Comparison of ENCODE assay signal across 9 cellular contexts in genomic region chr16:57576429-57576870, GRCh38. TPM values are rescaled to one million over a fixed set of nuclear protein-coding genes. Genes with fewer than 3 reads are reported as not detected.
DNase-seq lines count a peak whose midpoint lies in the region; ATAC-seq, FAIRE-seq and TF ChIP-seq lines count a peak whose summit lies in the region.
"Had no signal": no experiment of that assay in that cellular context is flagged by ENCODE, and none has a peak within 500 bp of the region (broad histone marks: within the 10 kb centered on the region; RNA-seq: fewer than 3 reads in every experiment).

No MANE protein-coding gene starts in this region.

- no peak overlapping the region for H3K4me3 Mint-ChIP-seq in activated CD4-positive, alpha-beta T cell treated with anti-CD3 and anti-CD28 coated beads for 36 hours
- no peak overlapping the region for H3K4me3 Mint-ChIP-seq in chondrocyte (ENCODE audit: unreplicated experiment)

- CTCF ChIA-PET in activated CD4-positive, alpha-beta T cell treated with anti-CD3 and anti-CD28 coated beads for 36 hours (lab: Charles Lee), result interaction anchor here (0.6 to 6.1 kb wide), 32 partner anchors 10 to 424 kb away, joined by 3 to 121 read pairs (median 5); partner anchors contain the start of genes CCDC102A, CIAPIN1, COQ9 and KATNB1

- ATAC-seq in HG03066 (IDR thresholded peaks at IDR 0.05; ENCODE audit: low read depth, unreplicated experiment) (peak; percentile 66), GM21423 (IDR thresholded peaks at IDR 0.05; ENCODE audit: unreplicated experiment) (no peak)
- peak; percentile 82 for ATAC-seq in activated CD4-positive, alpha-beta T cell treated with anti-CD3 and anti-CD28 coated beads for 36 hours

- 15 to 26% methylated on average over 11 to 16 of the region's 16 CpGs for WGBS in lower leg skin, 2 donors

- no peak overlapping the region for H3K4me3 ChIP-seq in lower leg skin (ENCODE audit: low read depth, poor library complexity, severe bottlenecking)

- no peaks in the 10 kb centered on the region for H3K9me3 Mint-ChIP-seq in activated CD4-positive, alpha-beta T cell treated with anti-CD3 and anti-CD28 coated beads for 36 hours (ENCODE audit: low read depth)
- H3K9me3 Mint-ChIP-seq in chondrocyte (ENCODE audit: low read depth), result no peaks in the 10 kb centered on the region

- POLR2A ChIA-PET in activated CD4-positive, alpha-beta T cell treated with anti-CD3 and anti-CD28 coated beads for 36 hours (lab: Charles Lee), result no interaction called here

- TF ChIP-seq CTCF in chondrocyte (IDR thresholded peaks at IDR 0.05) (peak; percentile 96), lower leg skin (IDR thresholded peaks at IDR 0.05) (peak in 2 of 3 donors; percentile 6 to 87)

- FAIRE-seq in GM12892 (lab: Jason Lieb, UNC), result peak; percentile 93

- H3K36me3 Mint-ChIP-seq in activated CD4-positive, alpha-beta T cell treated with anti-CD3 and anti-CD28 coated beads for 36 hours (ENCODE audit: low read depth), result no peaks in the 10 kb centered on the region
- peaks cover 2% of the 10 kb centered on the region for H3K36me3 Mint-ChIP-seq in chondrocyte (ENCODE audit: low read depth)

- DNase-seq in GM12892 (ENCODE audit: insufficient read length) (peak; percentile 62), NCI-H510A treated with DMSO at 0.1 percent for 48 hours (lab: John Stamatoyannopoulos, UW) (peak; percentile 82), chondrocyte (ENCODE audit: low spot score) (no peak), lower leg skin (ENCODE audit: low spot score in 2 of 2) (peak; percentile 72 to 95)
- peak; percentile 91 for DNase-seq in activated CD4-positive, alpha-beta T cell treated with anti-CD3 and anti-CD28 coated beads for 36 hours
- DNase-seq in stimulated activated CD4-positive, alpha-beta T cell treated with anti-CD3 and anti-CD28 coated beads, TNF-alpha, amount 100 ng/mL, for 48 hours (ENCODE audit: low read depth in 3 of 3), result peak; percentile 63 to 77 (median 73)

- TF ChIP-seq POLR2A in GM12892 (IDR thresholded peaks at IDR 0.05; ENCODE audit: low read depth, low read length) (peak; percentile 44; the same call in 1 of the 2 replicates), lower leg skin (IDR thresholded peaks at IDR 0.05) (no peak)

- peaks cover 5% of the 10 kb centered on the region for H3K27me3 Mint-ChIP-seq in activated CD4-positive, alpha-beta T cell treated with anti-CD3 and anti-CD28 coated beads for 36 hours
- peaks cover 5% of the 10 kb centered on the region for H3K27me3 Mint-ChIP-seq in chondrocyte (ENCODE audit: low read depth)

- H3K4me1 Mint-ChIP-seq in activated CD4-positive, alpha-beta T cell treated with anti-CD3 and anti-CD28 coated beads for 36 hours, result peaks cover 33% of the 10 kb centered on the region
- H3K4me1 Mint-ChIP-seq in chondrocyte (ENCODE audit: low read depth), result peaks cover 15% of the 10 kb centered on the region

- intact Hi-C loops in activated CD4-positive, alpha-beta T cell treated with anti-CD3 and anti-CD28 coated beads for 36 hours (cut with DNase I, micrococcal nuclease), result loop anchor here (1.0 to 5.0 kb wide), 11 partner anchors 14 to 424 kb away; partner anchors contain the start of genes KATNB1 (in 2 of the 2), USB1 (in 1 of the 2) and ZNF319 (in 1 of the 2)
- intact Hi-C loops in lower leg skin (cut with DNase I; ENCODE audit: low total_unique reads), result loop anchor here (10.0 kb wide), 2 partner anchors 288 to 418 kb away; no protein-coding TSS in a partner anchor

- H3K27ac Mint-ChIP-seq in activated CD4-positive, alpha-beta T cell treated with anti-CD3 and anti-CD28 coated beads for 36 hours, result no peak overlapping the region
- no peak overlapping the region for H3K27ac Mint-ChIP-seq in chondrocyte (ENCODE audit: unreplicated experiment)

RNA-seq across cellular contexts. Expression of gene ADGRG5, which starts 34.0 kb away (rescaled TPM):
- polyA plus RNA-seq in GM12892 (2012; ENCODE audit: missing spikeins), result 21.1 TPM
- total RNA-seq in activated CD4-positive, alpha-beta T cell treated with anti-CD3 and anti-CD28 coated beads for 36 hours, result 1 to 10 TPM; 3.0 to 4.9 TPM
- not detected in 3 replicates for total RNA-seq in chondrocyte
- 1 to 10 TPM in 1 of 4 donors, under 1 TPM in 3; 0.23 to 1.5 (median 0.47) TPM for total RNA-seq in lower leg skin
- total RNA-seq: skeletal muscle tissue had no signal

RNA-seq across cellular contexts. Expression of gene CCDC102A, which starts 40.1 kb away (rescaled TPM):
- polyA plus RNA-seq in GM12892 (2012; ENCODE audit: missing spikeins), result 2.6 TPM
- 1 to 10 TPM; 8.8 to 9.0 TPM for total RNA-seq in activated CD4-positive, alpha-beta T cell treated with anti-CD3 and anti-CD28 coated beads for 36 hours
- total RNA-seq in chondrocyte, result 20.9 to 27.2 TPM (median 22.4 TPM) in 3 replicates
- 10 to 100 TPM; 13.7 to 18.9 (median 16.4) TPM for total RNA-seq in lower leg skin

RNA-seq across cellular contexts. Expression of gene ADGRG1, which starts 52.0 kb away (rescaled TPM):
- 1.5 TPM for polyA plus RNA-seq in GM12892 (2012; ENCODE audit: missing spikeins)
- total RNA-seq in activated CD4-positive, alpha-beta T cell treated with anti-CD3 and anti-CD28 coated beads for 36 hours, result 1 to 10 TPM; 6.3 to 6.8 TPM
- total RNA-seq in chondrocyte (16.8 to 57.8 TPM (median 56.3 TPM) in 3 replicates), lower leg skin (100 to 1,000 TPM; 129 to 159 (median 136) TPM)
